23 cellular contexts compared by ENCODE assay signal in genomic region chr1:240987928-240988327, GRCh38.
DNase-seq lines count a peak whose midpoint lies in the region; ATAC-seq, FAIRE-seq and TF ChIP-seq lines count a peak whose summit lies in the region.
"Had no signal": no experiment of that assay in that cellular context is flagged by ENCODE, and none has a peak within 500 bp of the region (broad histone marks: within the 10 kb centered on the region; RNA-seq: fewer than 3 reads in every experiment).

No MANE protein-coding gene starts in this region.

- ATAC-seq in HG02981 (IDR thresholded peaks at IDR 0.05; ENCODE audit: unreplicated experiment): no peak
- ATAC-seq: foreskin keratinocyte, heart right ventricle, SK-N-SH treated with all-trans-retinoic acid at 6 μM for 48 hours had no signal

- no peak for FAIRE-seq in urothelium cell line (lab: Jason Lieb, UNC)
- FAIRE-seq: GM19239 had no signal

- H3K4me3 ChIP-seq in astrocyte of the spinal cord (ENCODE audit: low read depth, low read length): no peak overlapping the region
- H3K4me3 ChIP-seq: cardiac muscle cell, coronary artery, HAP-1, heart right ventricle, spleen, tibial nerve had no signal

- in situ Hi-C loops in astrocyte of the spinal cord (cut with HindIII; ENCODE audit: low sequenced_read_pairs): no loop called here
- in situ Hi-C loops in GM13976 (cut with MboI; ENCODE audit: low sequenced_read_pairs, unreplicated experiment): no loop called here

- DNase-seq in SHP77 (lab: John Stamatoyannopoulos, UW) (peak; percentile 45 to 50), SHP77 treated with DMSO at 0.1 percent for 48 hours (lab: John Stamatoyannopoulos, UW) (no peak), HT-29 (ENCODE audit: low spot score) (peak; percentile 8), astrocyte of the spinal cord (ENCODE audit: low read depth, low spot score) (peak; percentile 9), urothelium cell line (ENCODE audit: low spot score) (peak; percentile 8), NCI-H510A treated with DMSO at 0.1 percent for 48 hours (lab: John Stamatoyannopoulos, UW) (no peak), GM13976 (ENCODE audit: low spot score) (no peak)
- DNase-seq: activated CD4-positive, alpha-beta T cell treated with anti-CD3 and anti-CD28 coated beads for 48 hours; activated CD8-positive, alpha-beta memory T cell treated with anti-CD3 and anti-CD28 coated beads for 24 hours; activated effector memory CD4-positive, alpha-beta T cell treated with Interleukin-2 at 50 U/mL for 16 hours; anterior cingulate cortex; C1 segment of cervical spinal cord; effector memory CD4-positive, alpha-beta T cell; foreskin keratinocyte; heart right ventricle; spleen had no signal

- TF ChIP-seq CTCF in astrocyte of the spinal cord (IDR thresholded peaks at IDR 0.05; ENCODE audit: low read depth, low read length): no peak
- TF ChIP-seq CTCF in GM13976 (IDR thresholded peaks at IDR 0.05; ENCODE audit: borderline replicate concordance, control extremely low read depth, extremely low read depth, insufficient read depth, missing control alignments): no peak

Comparison
In these comparisons a context has a peak if more than half of its experiments do, and no peak if none do; other contexts are left out.
1. DNase-seq: peak in SHP77 (2 of 2), HT-29 (single experiment), astrocyte of the spinal cord (single experiment) and urothelium cell line (single experiment); none in SHP77 treated with DMSO at 0.1 percent for 48 hours (single experiment), NCI-H510A treated with DMSO at 0.1 percent for 48 hours (single experiment) and GM13976 (single experiment).